21 cellular contexts compared by ENCODE assay signal in genomic region chr10:8591619-8592018, GRCh38.
"Had no signal": no experiment of that assay in that cellular context is flagged by ENCODE, and none has a peak within 500 bp of the region (broad histone marks: within the 10 kb centered on the region; RNA-seq: fewer than 3 reads in every experiment).

No MANE protein-coding gene starts in this region.

- H2AFZ ChIP-seq: hepatocyte had no signal

- DNase-seq: colonic mucosa; effector CD8-positive, alpha-beta T cell; endodermal cell; foreskin fibroblast; heart left ventricle; left cardiac atrium; left lung; mesendoderm; midbrain; naive thymus-derived CD4-positive, alpha-beta T cell; nucleus accumbens; sigmoid colon; spleen; stimulated activated naive B cell treated with anti-CD40 and anti-IgM and Interleukin-4, amounts not matched to agents 10 μg/mL and 1 μg/mL and 100 μg/mL, for 72 hours; stimulated activated naive CD8-positive, alpha-beta T cell treated with anti-CD3 and anti-CD28 coated beads, Interleukin-15, amount 100 ng/mL, for 72 hours; thyroid gland had no signal

- H3K4me2 ChIP-seq: hepatocyte had no signal

- H3K79me2 ChIP-seq: hepatocyte had no signal

- H3K4me3 ChIP-seq: colonic mucosa, gastroesophageal sphincter, heart left ventricle, hepatocyte, left lung, prostate gland, right atrium auricular region, sigmoid colon, spleen, thyroid gland had no signal

- H3K4me1 ChIP-seq: colonic mucosa, gastroesophageal sphincter, heart left ventricle, left lung, prostate gland, right atrium auricular region, sigmoid colon, spleen, thyroid gland had no signal

- H3K27ac ChIP-seq: colonic mucosa, gastroesophageal sphincter, heart left ventricle, hepatocyte, left lung, prostate gland, right atrium auricular region, sigmoid colon, spleen, thyroid gland had no signal

- H3K9me3 ChIP-seq: colonic mucosa, gastroesophageal sphincter, heart left ventricle, left lung, prostate gland, right atrium auricular region, sigmoid colon, spleen, thyroid gland had no signal

- H3K36me3 ChIP-seq: colonic mucosa, gastroesophageal sphincter, heart left ventricle, left lung, prostate gland, right atrium auricular region, sigmoid colon, spleen, thyroid gland had no signal

- ATAC-seq: esophagus mucosa; gastroesophageal sphincter; heart left ventricle; left cardiac atrium; left lung; naive thymus-derived CD4-positive, alpha-beta T cell; stimulated activated naive B cell treated with anti-CD40 and anti-IgM and Interleukin-4, amounts not matched to agents 10 μg/mL and 1 μg/mL and 100 μg/mL, for 72 hours; stimulated activated naive CD8-positive, alpha-beta T cell treated with anti-CD3 and anti-CD28 coated beads, Interleukin-15, amount 100 ng/mL, for 72 hours had no signal

- H3K27me3 ChIP-seq: colonic mucosa, gastroesophageal sphincter, left lung, right atrium auricular region, sigmoid colon, spleen, thyroid gland had no signal
